In the genomic region with DNA sequence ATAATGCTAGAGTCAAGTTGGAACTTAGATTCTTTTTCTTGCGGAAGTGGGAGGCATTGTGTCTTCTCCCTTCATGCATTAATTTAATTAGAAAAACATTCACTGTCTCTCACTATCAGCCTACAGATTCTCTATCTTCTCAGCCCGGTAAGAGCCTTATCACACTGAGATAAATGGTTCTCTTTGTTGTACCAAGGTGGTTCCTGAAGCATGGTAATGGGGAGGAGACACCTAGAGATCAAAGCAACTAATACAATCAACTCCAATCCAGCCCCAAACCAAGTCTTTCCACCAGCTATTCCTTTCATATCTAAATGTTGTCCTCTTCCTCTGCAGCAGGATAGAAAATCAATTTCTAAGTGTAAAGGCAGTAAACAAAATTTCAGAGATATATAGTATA, we compare ENCODE assay signal across 24 cellular contexts.
"Had no signal": no experiment of that assay in that cellular context is flagged by ENCODE, and none has a peak within 500 bp of the region (broad histone marks: within the 10 kb centered on the region; RNA-seq: fewer than 3 reads in every experiment).

No MANE protein-coding gene starts in this region.

- H3K36me3 Mint-ChIP-seq: T-cell had no signal

- H3K9me3 Mint-ChIP-seq: T-cell had no signal

- ATAC-seq: HepG2, T-cell had no signal

- H3K27ac ChIP-seq: SJSA1, SK-N-MC had no signal

- H3K9me3 ChIP-seq: SJSA1 had no signal

- H3K4me3 ChIP-seq: SJSA1, SK-N-MC had no signal

- H3K27me3 Mint-ChIP-seq: T-cell had no signal

- H3K4me3 Mint-ChIP-seq: T-cell had no signal

- H3K36me3 ChIP-seq: SJSA1 had no signal

- FAIRE-seq: HepG2, RCC 7860 had no signal

- H3K27ac Mint-ChIP-seq: T-cell had no signal

- DNase-seq: IMR-90, Kasumi-1, KG1, MM.1S, NCI-H1092 treated with DMSO at 0.1 percent for 48 hours, NCI-H1436, NCI-H187 treated with DMSO at 0.1 percent for 48 hours, NCI-H2081, NCI-H2171, NCI-H226, NCI-H446, NCI-H510A, NCI-H524 treated with DMSO at 0.1 percent for 48 hours, NCI-H69, NCI-H774, OCI-M1, Right ventricle myocardium superior, RPMI8226, SIG-M5, T-cell had no signal
